10 cellular contexts compared by ENCODE assay signal in the genomic region with DNA sequence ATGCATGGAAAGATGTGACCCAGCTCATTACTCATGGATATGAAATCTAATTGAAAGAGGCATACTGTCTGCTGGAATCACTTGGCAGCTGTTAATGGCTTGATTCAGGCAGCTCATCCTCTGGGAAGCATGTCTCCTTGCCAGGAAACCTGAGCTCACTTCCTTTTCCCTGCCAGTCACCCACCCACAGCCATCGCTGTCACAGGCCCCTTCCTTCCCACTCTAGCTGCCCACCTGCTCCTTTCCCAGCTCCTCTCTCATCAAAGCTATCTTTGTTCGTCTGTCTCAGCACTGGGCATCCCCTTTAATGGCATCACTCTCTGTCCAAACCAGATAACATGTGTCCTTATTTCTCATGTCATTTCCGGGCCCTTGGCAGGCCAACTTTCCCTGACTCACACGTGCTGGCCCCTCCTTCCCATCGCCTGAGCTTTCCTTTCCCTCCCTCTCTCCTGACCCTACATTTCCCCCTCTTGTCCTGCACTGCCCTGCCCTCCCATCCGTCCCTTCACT.
DNase-seq lines count a peak whose midpoint lies in the region; ATAC-seq, FAIRE-seq and TF ChIP-seq lines count a peak whose summit lies in the region.
"Had no signal": no experiment of that assay in that cellular context is flagged by ENCODE, and none has a peak within 500 bp of the region (broad histone marks: within the 10 kb centered on the region; RNA-seq: fewer than 3 reads in every experiment).

No MANE protein-coding gene starts in this region.

- no peaks in the 10 kb centered on the region for H3K9me3 ChIP-seq in fibroblast of lung (ENCODE audit: control insufficient read depth, insufficient read depth, low read depth, low read length)
- H3K9me3 ChIP-seq in effector memory CD4-positive, alpha-beta T cell (ENCODE audit: control insufficient read depth, low read length) = no peaks in the 10 kb centered on the region

- no peaks in the 10 kb centered on the region for H4K20me1 ChIP-seq in fibroblast of lung (ENCODE audit: control insufficient read depth, extremely low read depth, insufficient read depth, low read length)

- no peak overlapping the region for H3K4me3 ChIP-seq in fibroblast of lung (replicated peaks in 1 of 4; ENCODE audit: control extremely low read depth in 1 of 4, insufficient read depth in 1 of 4, low read depth in 3 of 4, low read length in 4 of 4)
- no peak overlapping the region for H3K4me3 ChIP-seq in effector memory CD4-positive, alpha-beta T cell (ENCODE audit: insufficient read depth, low read depth, low read length, poor library complexity, severe bottlenecking)
- H3K4me3 ChIP-seq: PC-9 had no signal

- intact Hi-C loops in sciatic nerve (cut with DNase I) = no loop called here

- peak; percentile 11 for FAIRE-seq in H54 (lab: Jason Lieb, UNC)

- no peak overlapping the region for H3K9ac ChIP-seq in fibroblast of lung (ENCODE audit: insufficient read depth, low read length)

- peaks cover 5% of the 10 kb centered on the region for H3K4me1 ChIP-seq in fibroblast of lung (ENCODE audit: control insufficient read depth, extremely low read depth, insufficient read depth, low read length)
- H3K4me1 ChIP-seq in effector memory CD4-positive, alpha-beta T cell (ENCODE audit: control insufficient read depth, insufficient read depth, low read length, poor library complexity, severe bottlenecking) = no peaks in the 10 kb centered on the region

- no peak overlapping the region for H2AFZ ChIP-seq in fibroblast of lung (ENCODE audit: low read length)
- H2AFZ ChIP-seq: PC-9 had no signal

- TF ChIP-seq POLR2A in H54 (IDR thresholded peaks at IDR 0.05; ENCODE audit: low read depth, low read length) = no peak

- TF ChIP-seq CTCF in fibroblast of lung (conservative IDR thresholded peaks at IDR 0.05 in 1 of 2, IDR thresholded peaks at IDR 0.05 in 1 of 2; ENCODE audit: low read depth in 1 of 2, low read length in 2 of 2) = no peak

- ATAC-seq in sciatic nerve (peak; percentile 47), HG02870 (IDR thresholded peaks at IDR 0.05; ENCODE audit: unreplicated experiment) (no peak)
- ATAC-seq: activated naive CD8-positive, alpha-beta T cell treated with anti-CD3 and anti-CD28 coated beads, Interleukin-2, amount 50 U/mL, for 24 hours had no signal

- H3K27ac ChIP-seq in fibroblast of lung (ENCODE audit: insufficient read depth, low read length) = no peak overlapping the region
- H3K27ac ChIP-seq in effector memory CD4-positive, alpha-beta T cell (ENCODE audit: insufficient read depth, low read length, poor library complexity, severe bottlenecking) = no peak overlapping the region
- H3K27ac ChIP-seq: PC-9 had no signal

- no peak overlapping the region for H3K4me2 ChIP-seq in fibroblast of lung (ENCODE audit: extremely low read depth, insufficient read depth, low read length)
- H3K4me2 ChIP-seq: PC-9 had no signal

- no peaks in the 10 kb centered on the region for H3K27me3 ChIP-seq in fibroblast of lung (ENCODE audit: control insufficient read depth, insufficient read depth, low read length)
- H3K27me3 ChIP-seq in effector memory CD4-positive, alpha-beta T cell (replicated peaks; ENCODE audit: control insufficient read depth, insufficient read depth, low read length, poor library complexity, severe bottlenecking) = no peaks in the 10 kb centered on the region

- DNase-seq in H54 (ENCODE audit: insufficient read length, low spot score) (peak; percentile 28), RPMI7951 (ENCODE audit: low read depth) (peak; percentile 93), fibroblast of lung (ENCODE audit: low read depth in 2 of 2) (peak; percentile 16 to 72), sciatic nerve (ENCODE audit: low spot score) (no peak)
- no peak for DNase-seq in stimulated activated CD4-positive, alpha-beta T cell treated with anti-CD3 and anti-CD28 coated beads, Interleukin-4, amount 100 ng/mL, for 1 hour
- no peak for DNase-seq in effector memory CD4-positive, alpha-beta T cell
- DNase-seq: activated naive CD8-positive, alpha-beta T cell treated with anti-CD3 and anti-CD28 coated beads, Interleukin-2, amount 50 U/mL, for 24 hours; NCI-H2081 treated with DMSO at 0.1 percent for 48 hours; PC-9 had no signal

- no peaks in the 10 kb centered on the region for H3K79me2 ChIP-seq in fibroblast of lung (ENCODE audit: control insufficient read depth, insufficient read depth, low read length)

- H3K36me3 ChIP-seq in fibroblast of lung (ENCODE audit: control insufficient read depth, insufficient read depth, low read length) = no peaks in the 10 kb centered on the region
- no peaks in the 10 kb centered on the region for H3K36me3 ChIP-seq in effector memory CD4-positive, alpha-beta T cell (ENCODE audit: control insufficient read depth, insufficient read depth, low read length)

Comparison
In these comparisons a context has a peak if more than half of its experiments do, and no peak if none do; other contexts are left out.
1. DNase-seq: peak in H54 (single experiment), RPMI7951 (single experiment) and fibroblast of lung (2 of 2); none in sciatic nerve (single experiment), stimulated activated CD4-positive, alpha-beta T cell treated with anti-CD3 and anti-CD28 coated beads, Interleukin-4, amount 100 ng/mL, for 1 hour (single experiment) and effector memory CD4-positive, alpha-beta T cell (0 of 3).